8 cellular contexts compared by ENCODE assay signal in the genomic region with DNA sequence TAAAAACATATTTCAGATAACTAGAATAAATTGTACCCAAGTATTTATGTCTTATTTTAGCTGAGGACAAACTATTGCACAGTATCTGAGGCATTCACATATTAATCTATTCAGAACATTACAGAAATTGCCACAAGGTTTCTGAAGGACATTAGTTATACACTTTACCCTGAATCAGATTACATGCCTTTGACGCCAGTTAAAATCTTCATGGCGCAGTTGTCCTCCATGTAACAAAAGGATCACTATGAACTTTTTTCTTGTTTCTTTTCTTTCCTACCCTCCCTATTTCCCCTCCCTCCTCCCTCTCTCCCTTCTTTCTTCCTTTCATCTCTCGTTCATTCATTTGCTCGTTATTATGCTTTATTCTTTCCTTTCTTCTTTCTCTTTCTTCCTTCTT.
"Had no signal": no experiment of that assay in that cellular context is flagged by ENCODE, and none has a peak within 500 bp of the region (broad histone marks: within the 10 kb centered on the region; RNA-seq: fewer than 3 reads in every experiment).

No MANE protein-coding gene starts in this region.

- ATAC-seq: GM12878 had no signal

- DNase-seq: GDM1, GF-D8 had no signal

- H3K4me3 ChIP-seq: GM12878 had no signal

- FAIRE-seq: G401.6, GM12878, GM12891, GM12892, GM18507, GM19239 had no signal
